8 cellular contexts compared by ENCODE assay signal in genomic region chr1:107056426-107057196, GRCh38.
DNase-seq lines count a peak whose midpoint lies in the region; ATAC-seq and TF ChIP-seq lines count a peak whose summit lies in the region.

Gene PRMT6 (plus strand): TSS chr1:107056674. CDS start chr1:107056716, 42 bp downstream.

- H3K27ac ChIP-seq in coronary artery: peak within 1 kb of the TSS; percentile 87 to 93

- H3K4me3 ChIP-seq in coronary artery: peak within 1 kb of the TSS; percentile 88

- peak; percentile 91 for ATAC-seq in GM19043 (IDR thresholded peaks at IDR 0.05; ENCODE audit: low read depth, unreplicated experiment)
- ATAC-seq in HG03378 (IDR thresholded peaks at IDR 0.05; ENCODE audit: unreplicated experiment): peak; percentile 81

- DNase-seq in AML-193 (lab: John Stamatoyannopoulos, UW): peak; percentile 62 to 73
- peak; percentile 63 for DNase-seq in NCI-H510A (lab: John Stamatoyannopoulos, UW)
- DNase-seq in activated CD4-positive, alpha-beta T cell treated with anti-CD3 and anti-CD28 coated beads for 48 hours: peak; percentile 89
- peak; percentile 84 for DNase-seq in coronary artery (ENCODE audit: low spot score)
- DNase-seq in left kidney (ENCODE audit: low read depth, low spot score): peak; percentile 97
- peak; percentile 83 for DNase-seq in stimulated activated CD4-positive, alpha-beta T cell treated with anti-CD3 and anti-CD28 coated beads, Interleukin-1b, Interleukin-23, amount 100 ng/mL, for 48 hours

- TF ChIP-seq CTCF in coronary artery (IDR thresholded peaks at IDR 0.05): no peak

Comparison
In these comparisons a context has a peak if more than half of its experiments do, and no peak if none do; other contexts are left out.
1. Peak in every context shown above with its lines: DNase-seq, ATAC-seq, H3K4me3 ChIP-seq and H3K27ac ChIP-seq.